ENCODE assay signal across 8 cellular contexts in genomic region chr5:125485003-125485641, GRCh38.
DNase-seq lines count a peak whose midpoint lies in the region; ATAC-seq, FAIRE-seq and TF ChIP-seq lines count a peak whose summit lies in the region.

No MANE protein-coding gene starts in this region.

- TF ChIP-seq POLR2A in GM12891 (IDR thresholded peaks at IDR 0.05; ENCODE audit: low read depth, low read length): no peak

- H3K27me3 ChIP-seq in CD4-positive, alpha-beta T cell (ENCODE audit: control insufficient read depth, insufficient read depth, low read length): no peaks in the 10 kb centered on the region

- intact Hi-C loops in left ventricle myocardium superior (cut with micrococcal nuclease): no loop called here
- intact Hi-C loops in sciatic nerve (cut with DNase I): no loop called here
- intact Hi-C loops in CD4-positive, alpha-beta T cell (cut with DNase I, micrococcal nuclease): no loop called here

- peak; percentile 93 for ATAC-seq in left ventricle myocardium superior
- ATAC-seq in sciatic nerve: peak; percentile 96
- ATAC-seq in CD4-positive, alpha-beta T cell (ENCODE audit: poor library complexity): no peak

- H3K36me3 Mint-ChIP-seq in CD4-positive, alpha-beta T cell (ENCODE audit: low read depth): no peaks in the 10 kb centered on the region

- no peaks in the 10 kb centered on the region for H3K9me3 ChIP-seq in CD4-positive, alpha-beta T cell (ENCODE audit: control insufficient read depth, low read length)

- no peak for TF ChIP-seq CTCF in WI38 (IDR thresholded peaks at IDR 0.05; ENCODE audit: low read depth, low read length)
- TF ChIP-seq CTCF in CD4-positive, alpha-beta T cell (IDR thresholded peaks at IDR 0.05): no peak

- DNase-seq in Daoy (ENCODE audit: low read depth) (peak; percentile 96), NCI-H146 (lab: John Stamatoyannopoulos, UW) (peak; percentile 53), left ventricle myocardium superior (no peak), sciatic nerve (ENCODE audit: low spot score) (no peak), NAMALWA (ENCODE audit: low spot score) (no peak), GM12891 (ENCODE audit: insufficient read length, low spot score) (no peak)
- no peak for DNase-seq in CD4-positive, alpha-beta T cell

- H3K27ac Mint-ChIP-seq in CD4-positive, alpha-beta T cell: no peak overlapping the region

- H3K4me3 ChIP-seq in WI38 (ENCODE audit: low read depth, low read length): peak overlapping the region; percentile 36

- H3K27ac ChIP-seq in CD4-positive, alpha-beta T cell (ENCODE audit: low read depth, low read length): no peak overlapping the region

- no peaks in the 10 kb centered on the region for H3K4me1 Mint-ChIP-seq in CD4-positive, alpha-beta T cell (ENCODE audit: low read depth)

- H3K9me3 Mint-ChIP-seq in CD4-positive, alpha-beta T cell: no peaks in the 10 kb centered on the region

- POLR2A ChIA-PET in CD4-positive, alpha-beta T cell (lab: Charles Lee): no interaction called here

- no peak overlapping the region for H3K4me3 Mint-ChIP-seq in CD4-positive, alpha-beta T cell

- H3K27me3 Mint-ChIP-seq in CD4-positive, alpha-beta T cell: no peaks in the 10 kb centered on the region

- CTCF ChIA-PET in CD4-positive, alpha-beta T cell (lab: Charles Lee): no interaction called here

- no peak for FAIRE-seq in GM12891 (lab: Jason Lieb, UNC)

TF ChIP-seq in GM12891, 5 proteins besides CTCF, POLR2A, EP300 and RAD21:
- TF ChIP-seq PAX5 (IDR thresholded peaks at IDR 0.05; ENCODE audit: insufficient read depth, low read length, severe bottlenecking) (no peak), POLR2AphosphoS5 (IDR thresholded peaks at IDR 0.05; ENCODE audit: low read depth, low read length) (no peak)
TF ChIP-seq in GM12891: peak in this region for 0.

Comparison
In these comparisons a context has a peak if more than half of its experiments do, and no peak if none do; other contexts are left out.
1. DNase-seq: peak in Daoy (single experiment) and NCI-H146 (single experiment); none in left ventricle myocardium superior (single experiment), sciatic nerve (single experiment), NAMALWA (single experiment), CD4-positive, alpha-beta T cell (0 of 10) and GM12891 (single experiment).